Comparison of ENCODE assay signal across 8 cellular contexts in genomic region chr5:172984244-172984953, GRCh38. TPM values are rescaled to one million over a fixed set of nuclear protein-coding genes. Genes with fewer than 3 reads are reported as not detected.
DNase-seq lines count a peak whose midpoint lies in the region; ATAC-seq, FAIRE-seq and TF ChIP-seq lines count a peak whose summit lies in the region.

No MANE protein-coding gene starts in this region.

- H3K36me3 Mint-ChIP-seq in naive thymus-derived CD8-positive, alpha-beta T cell: peaks cover 0 to 34% (median 7%) of the 10 kb centered on the region in 3 donors
- peaks cover 21 to 32% of the 10 kb centered on the region in 2 donors for H3K36me3 Mint-ChIP-seq in stimulated activated naive B cell treated with anti-CD40 and anti-IgM and Interleukin-4, amounts not matched to agents 10 μg/mL and 1 μg/mL and 100 μg/mL, for 72 hours

- no peak for FAIRE-seq in HTR-8/SVneo (lab: Jason Lieb, UNC)

- H3K4me1 ChIP-seq in Panc1 (ENCODE audit: control insufficient read depth, insufficient read depth, low read length) (peaks cover 9% of the 10 kb centered on the region), fibroblast of lung (ENCODE audit: control insufficient read depth, extremely low read depth, insufficient read depth, low read length) (no peaks in the 10 kb centered on the region)

- no peaks in the 10 kb centered on the region for H3K27me3 Mint-ChIP-seq in naive thymus-derived CD8-positive, alpha-beta T cell
- H3K27me3 Mint-ChIP-seq in stimulated activated naive B cell treated with anti-CD40 and anti-IgM and Interleukin-4, amounts not matched to agents 10 μg/mL and 1 μg/mL and 100 μg/mL, for 72 hours: no peaks in the 10 kb centered on the region

- POLR2A ChIA-PET in Panc1 (lab: Charles Lee): no interaction called here
- POLR2A ChIA-PET in naive thymus-derived CD8-positive, alpha-beta T cell (lab: Charles Lee): interaction anchor here (0.5 to 3.9 kb wide), 26 partner anchors 10 to 700 kb away, joined by 3 to 64 read pairs (median 4); partner anchors contain the start of genes BNIP1, BOD1, DUSP1 and RPL26L1

- H3K4me3 Mint-ChIP-seq in naive thymus-derived CD8-positive, alpha-beta T cell: peak overlapping the region; percentile 94 to 99 (median 97)
- H3K4me3 Mint-ChIP-seq in stimulated activated naive B cell treated with anti-CD40 and anti-IgM and Interleukin-4, amounts not matched to agents 10 μg/mL and 1 μg/mL and 100 μg/mL, for 72 hours: peak overlapping the region; percentile 94 to 97

- H3K4me3 ChIP-seq in Panc1 (ENCODE audit: low read depth in 2 of 2, low read length in 2 of 2) (peak overlapping the region; percentile 82 to 99), fibroblast of lung (replicated peaks in 1 of 4; ENCODE audit: control extremely low read depth in 1 of 4, insufficient read depth in 1 of 4, low read depth in 3 of 4, low read length in 4 of 4) (peak overlapping the region; percentile 32 to 100 (median 60))

- peaks cover 46% of the 10 kb centered on the region for H3K79me2 ChIP-seq in fibroblast of lung (ENCODE audit: control insufficient read depth, insufficient read depth, low read length)

- no TSS peak for BruUV-seq in Panc1 (replicated peaks; lab: Mats Ljungman, UMichigan)

- no peaks in the 10 kb centered on the region for H3K9me3 ChIP-seq in Panc1 (ENCODE audit: control insufficient read depth, insufficient read depth, low read depth, low read length)
- no peaks in the 10 kb centered on the region for H3K9me3 ChIP-seq in fibroblast of lung (ENCODE audit: control insufficient read depth, insufficient read depth, low read depth, low read length)

- H3K27ac ChIP-seq in Panc1 (ENCODE audit: low read length) (peak overlapping the region; percentile 92), fibroblast of lung (ENCODE audit: insufficient read depth, low read length) (peak overlapping the region; percentile 76)

- H2AFZ ChIP-seq in fibroblast of lung (ENCODE audit: low read length): no peak overlapping the region

- H3K36me3 ChIP-seq in Panc1 (ENCODE audit: control insufficient read depth, insufficient read depth, low read length) (no peaks in the 10 kb centered on the region; the same call in 1 of the 2 replicates), fibroblast of lung (ENCODE audit: control insufficient read depth, insufficient read depth, low read length) (peaks cover 2% of the 10 kb centered on the region)

- H3K4me1 Mint-ChIP-seq in naive thymus-derived CD8-positive, alpha-beta T cell: peaks cover 9 to 61% (median 39%) of the 10 kb centered on the region in 4 donors
- H3K4me1 Mint-ChIP-seq in stimulated activated naive B cell treated with anti-CD40 and anti-IgM and Interleukin-4, amounts not matched to agents 10 μg/mL and 1 μg/mL and 100 μg/mL, for 72 hours: peaks cover 16 to 35% of the 10 kb centered on the region in 2 donors

- H3K9me3 Mint-ChIP-seq in naive thymus-derived CD8-positive, alpha-beta T cell: no peaks in the 10 kb centered on the region
- no peaks in the 10 kb centered on the region for H3K9me3 Mint-ChIP-seq in stimulated activated naive B cell treated with anti-CD40 and anti-IgM and Interleukin-4, amounts not matched to agents 10 μg/mL and 1 μg/mL and 100 μg/mL, for 72 hours

- DNase-seq in Caki2 (ENCODE audit: low read depth) (peak; percentile 85), HTR-8/SVneo (ENCODE audit: insufficient read length, low spot score) (peak; percentile 61), Panc1 (ENCODE audit: low read depth, low spot score) (peak; percentile 43), activated T-helper 1 cell treated with Interleukin-2 at 50 U/mL for 16 hours (ENCODE audit: low read depth) (peak; percentile 56), fibroblast of lung (ENCODE audit: low read depth in 2 of 2) (peak; percentile 92 to 94)
- peak; percentile 55 to 89 (median 79) for DNase-seq in naive thymus-derived CD8-positive, alpha-beta T cell
- DNase-seq in stimulated activated naive B cell treated with anti-CD40 and anti-IgM and Interleukin-4, amounts not matched to agents 10 μg/mL and 1 μg/mL and 100 μg/mL, for 72 hours: peak; percentile 67

- H3K27me3 ChIP-seq in Panc1 (ENCODE audit: control insufficient read depth, insufficient read depth, low read length) (no peaks in the 10 kb centered on the region), fibroblast of lung (ENCODE audit: control insufficient read depth, insufficient read depth, low read length) (no peaks in the 10 kb centered on the region)

- ATAC-seq in GM21381 (IDR thresholded peaks at IDR 0.05; ENCODE audit: unreplicated experiment) (peak; percentile 45), Panc1 (peak; percentile 67)
- peak; percentile 81 to 86 for ATAC-seq in naive thymus-derived CD8-positive, alpha-beta T cell
- ATAC-seq in stimulated activated naive B cell treated with anti-CD40 and anti-IgM and Interleukin-4, amounts not matched to agents 10 μg/mL and 1 μg/mL and 100 μg/mL, for 72 hours (replicated peaks): peak; percentile 85 to 87

- TF ChIP-seq CTCF in Panc1 (IDR thresholded peaks at IDR 0.05) (no peak; the same call in 1 of the 2 replicates), fibroblast of lung (conservative IDR thresholded peaks at IDR 0.05 in 1 of 2, IDR thresholded peaks at IDR 0.05 in 1 of 2; ENCODE audit: low read depth in 1 of 2, low read length in 2 of 2) (peak; percentile 66 to 74)

- H4K20me1 ChIP-seq in fibroblast of lung (ENCODE audit: control insufficient read depth, extremely low read depth, insufficient read depth, low read length): no peaks in the 10 kb centered on the region

- intact Hi-C loops in Panc1 (cut with micrococcal nuclease; ENCODE audit: unreplicated experiment): loop anchor here (5.0 to 10.0 kb wide), 2 partner anchors 70 to 158 kb away; partner anchors contain the start of genes BNIP1 and CREBRF

- peak overlapping the region; percentile 61 for H3K9ac ChIP-seq in fibroblast of lung (ENCODE audit: insufficient read depth, low read length)

- CTCF ChIA-PET in Panc1 (lab: Charles Lee): interaction anchor here (0.9 to 1.6 kb wide), 2 partner anchors 73 to 1333 kb away, joined by 3 to 5 read pairs; no protein-coding TSS in a partner anchor

- in situ Hi-C loops in Caki2 (cut with HindIII; ENCODE audit: low pct_unique_long_range_greater_than_20kb, low sequenced_read_pairs) (no loop called here), Panc1 (cut with HindIII; ENCODE audit: low pct_unique_long_range_greater_than_20kb, low sequenced_read_pairs) (no loop called here)

- peak overlapping the region; percentile 86 for H3K4me2 ChIP-seq in fibroblast of lung (ENCODE audit: extremely low read depth, insufficient read depth, low read length)

- H3K27ac Mint-ChIP-seq in naive thymus-derived CD8-positive, alpha-beta T cell: peak overlapping the region; percentile 92 to 99 (median 99)
- H3K27ac Mint-ChIP-seq in stimulated activated naive B cell treated with anti-CD40 and anti-IgM and Interleukin-4, amounts not matched to agents 10 μg/mL and 1 μg/mL and 100 μg/mL, for 72 hours: peak overlapping the region; percentile 99

RNA-seq across cellular contexts. Expression of gene ATP6V0E1, which starts 0.8 kb away (rescaled TPM):
- 473 and 572 TPM in 2 replicates for total RNA-seq in Caki2 (2014; rRNA removed; shearing (Covaris generic); ENCODE audit: low replicate concordance)
- total RNA-seq in Panc1 (2021; ENCODE audit: unreplicated experiment) (332 TPM), fibroblast of lung (293 and 377 TPM in 2 replicates)
- polyA plus RNA-seq in Panc1 (2012; ENCODE audit: insufficient read length): 425 TPM
- 595 and 635 TPM in 2 replicates for polyA plus RNA-seq in fibroblast of lung
- 409 and 483 TPM in 2 replicates for polyA plus RNA-seq in fibroblast of lung (2012)
- 366 and 457 TPM in 2 replicates for polyA minus RNA-seq in fibroblast of lung (ENCODE audit: low replicate concordance)
- 100 to 1,000 TPM; 141 to 150 TPM for total RNA-seq in naive thymus-derived CD8-positive, alpha-beta T cell
- 100 to 1,000 TPM; 411 to 532 (median 494) TPM for polyA plus RNA-seq in naive thymus-derived CD8-positive, alpha-beta T cell

RNA-seq across cellular contexts. Expression of gene RPL26L1, which starts 25.2 kb away (rescaled TPM):
- 269 and 272 TPM in 2 replicates for total RNA-seq in Caki2 (2014; rRNA removed; shearing (Covaris generic); ENCODE audit: low replicate concordance)
- total RNA-seq in Panc1 (2021; ENCODE audit: unreplicated experiment): 49.8 TPM
- polyA plus RNA-seq in Panc1 (2012; ENCODE audit: insufficient read length): 75.2 TPM
- total RNA-seq in fibroblast of lung: 47.1 and 50.1 TPM in 2 replicates
- polyA plus RNA-seq in fibroblast of lung: 98.1 and 144 TPM in 2 replicates
- polyA plus RNA-seq in fibroblast of lung (2012): 90.2 and 135 TPM in 2 replicates
- polyA minus RNA-seq in fibroblast of lung (ENCODE audit: low replicate concordance): 11.2 and 12.2 TPM in 2 replicates
- total RNA-seq in naive thymus-derived CD8-positive, alpha-beta T cell: 10 to 100 TPM; 15.7 to 16.5 TPM
- 10 to 100 TPM; 38.2 to 42.1 (median 40.3) TPM for polyA plus RNA-seq in naive thymus-derived CD8-positive, alpha-beta T cell

Comparison
In these comparisons a context has a peak if more than half of its experiments do, and no peak if none do; other contexts are left out.
1. Peak in every context shown above with its lines: DNase-seq, ATAC-seq, H3K4me3 ChIP-seq and H3K27ac ChIP-seq.
2. DNase-seq: peak in every context shown above with its lines; median percentile 93 in fibroblast of lung; 85 in Caki2; 79 in naive thymus-derived CD8-positive, alpha-beta T cell; 67 in stimulated activated naive B cell treated with anti-CD40 and anti-IgM and Interleukin-4, amounts not matched to agents 10 μg/mL and 1 μg/mL and 100 μg/mL, for 72 hours; 61 in HTR-8/SVneo; 56 in activated T-helper 1 cell treated with Interleukin-2 at 50 U/mL for 16 hours; 43 in Panc1.